ENCODE assay signal across 11 cellular contexts in the genomic region with DNA sequence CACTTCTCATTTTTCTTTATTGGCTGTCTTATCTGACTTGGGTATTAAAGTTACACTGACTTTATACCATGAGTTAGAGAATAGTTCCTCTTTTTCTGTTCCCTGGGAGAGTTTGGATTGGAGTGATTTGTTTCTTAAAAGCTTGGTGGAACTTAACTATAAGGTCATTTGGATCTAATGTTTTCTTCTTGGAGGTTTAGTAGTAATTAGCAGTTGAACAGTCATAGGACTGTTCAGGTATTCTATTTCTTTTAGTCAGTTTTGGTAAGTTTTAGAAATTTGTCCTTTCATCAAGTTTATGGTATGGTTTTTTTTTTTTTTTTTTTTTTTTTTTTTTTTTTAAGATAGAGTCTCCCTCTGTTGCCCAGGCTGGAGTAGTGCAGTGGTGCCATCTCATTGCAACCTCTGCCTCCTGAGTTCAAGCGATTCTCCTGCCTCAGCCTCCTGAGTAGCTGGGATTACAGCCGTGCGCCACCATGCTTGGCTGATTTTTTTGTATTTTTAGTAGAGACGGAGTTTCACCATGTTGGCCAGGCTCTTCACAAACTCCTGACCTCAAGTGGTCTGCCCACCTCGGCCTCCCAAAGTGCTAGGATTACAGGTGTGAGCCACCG. TPM values are rescaled to one million over a fixed set of nuclear protein-coding genes. Genes with fewer than 3 reads are reported as not detected.
DNase-seq lines count a peak whose midpoint lies in the region; ATAC-seq and TF ChIP-seq lines count a peak whose summit lies in the region.
"Had no signal": no experiment of that assay in that cellular context is flagged by ENCODE, and none has a peak within 500 bp of the region (broad histone marks: within the 10 kb centered on the region; RNA-seq: fewer than 3 reads in every experiment).

No MANE protein-coding gene starts in this region.

- no peaks in the 10 kb centered on the region for H3K27me3 Mint-ChIP-seq in activated T-cell treated with anti-CD3 and anti-CD28 coated beads, Interleukin-2, amount 50 U/mL, for 4 hours (ENCODE audit: low read depth)

- no peaks in the 10 kb centered on the region for H3K27me3 ChIP-seq in BJ (ENCODE audit: control insufficient read depth, insufficient read depth, low read length)
- H3K27me3 ChIP-seq in Panc1 (ENCODE audit: control insufficient read depth, insufficient read depth, low read length): no peaks in the 10 kb centered on the region
- H3K27me3 ChIP-seq in MG63: no peaks in the 10 kb centered on the region

- no peak overlapping the region for H3K4me3 Mint-ChIP-seq in activated T-cell treated with anti-CD3 and anti-CD28 coated beads, Interleukin-2, amount 50 U/mL, for 4 hours

- in situ Hi-C loops in Panc1 (cut with HindIII; ENCODE audit: low pct_unique_long_range_greater_than_20kb, low sequenced_read_pairs): no loop called here

- H3K36me3 ChIP-seq in BJ (ENCODE audit: control insufficient read depth, insufficient read depth, low read length): no peaks in the 10 kb centered on the region
- H3K36me3 ChIP-seq in Panc1 (ENCODE audit: control insufficient read depth, insufficient read depth, low read length): no peaks in the 10 kb centered on the region
- H3K36me3 ChIP-seq in MG63: no peaks in the 10 kb centered on the region

- no peak overlapping the region for H3K27ac ChIP-seq in Panc1 (ENCODE audit: low read length)
- H3K27ac ChIP-seq: parathyroid adenoma had no signal

- H3K9me3 ChIP-seq in Panc1 (ENCODE audit: control insufficient read depth, insufficient read depth, low read depth, low read length) (no peaks in the 10 kb centered on the region), MG63 (peaks cover 6% of the 10 kb centered on the region)

- peaks cover 6% of the 10 kb centered on the region for H3K36me3 Mint-ChIP-seq in activated T-cell treated with anti-CD3 and anti-CD28 coated beads, Interleukin-2, amount 50 U/mL, for 4 hours (ENCODE audit: insufficient read depth)

- H3K4me3 ChIP-seq in BJ (ENCODE audit: low read depth, low read length) (no peak overlapping the region), GM12875 (ENCODE audit: low read depth, low read length) (no peak overlapping the region), Panc1 (ENCODE audit: low read depth in 2 of 2, low read length in 2 of 2) (no peak overlapping the region), fibroblast of the aortic adventitia (ENCODE audit: low read depth, low read length) (no peak overlapping the region), MG63 (no peak overlapping the region)

- ATAC-seq in Panc1: no peak
- ATAC-seq in activated T-cell treated with anti-CD3 and anti-CD28 coated beads, Interleukin-2, amount 50 U/mL, for 4 hours: no peak

- peaks cover 55% of the 10 kb centered on the region for H3K4me1 Mint-ChIP-seq in activated T-cell treated with anti-CD3 and anti-CD28 coated beads, Interleukin-2, amount 50 U/mL, for 4 hours (ENCODE audit: low read depth)

- H3K4me1 ChIP-seq in Panc1 (ENCODE audit: control insufficient read depth, insufficient read depth, low read length): peaks cover 8% of the 10 kb centered on the region; the same call in 1 of the 2 replicates
- H3K4me1 ChIP-seq: parathyroid adenoma had no signal

- POLR2A ChIA-PET in BJ (lab: Charles Lee): no interaction called here
- POLR2A ChIA-PET in Panc1 (lab: Charles Lee): no interaction called here

- no TSS peak for BruUV-seq in Panc1 (replicated peaks; lab: Mats Ljungman, UMichigan)

- CTCF ChIA-PET in BJ (lab: Yijun Ruan, JAX) (no interaction called here), Panc1 (lab: Charles Lee) (interaction anchor here (0.7 kb wide), 1 partner anchor 322 kb away, joined by 4 read pairs; no protein-coding TSS in a partner anchor)

- intact Hi-C loops in Panc1 (cut with micrococcal nuclease; ENCODE audit: unreplicated experiment): loop anchor here (10.0 kb wide), 1 partner anchor 65 kb away; no protein-coding TSS in a partner anchor

- H3K9me3 Mint-ChIP-seq in activated T-cell treated with anti-CD3 and anti-CD28 coated beads, Interleukin-2, amount 50 U/mL, for 4 hours: no peaks in the 10 kb centered on the region

- DNase-seq in BJ (ENCODE audit: low read depth) (no peak), Panc1 (ENCODE audit: low read depth, low spot score) (no peak), fibroblast of the aortic adventitia (ENCODE audit: low read depth) (no peak), COLO829 (ENCODE audit: low spot score) (no peak), MG63 (no peak)
- DNase-seq in stimulated activated CD8-positive, alpha-beta memory T cell treated with anti-CD3 and anti-CD28 coated beads, Interleukin-4, amount 100 ng/mL, for 48 hours: no peak
- DNase-seq in activated T-cell treated with anti-CD3 and anti-CD28 coated beads, Interleukin-2, amount 50 U/mL, for 4 hours: no peak
- DNase-seq: NCI-H1417 treated with DMSO at 0.1 percent for 48 hours, SHP77 treated with DMSO at 0.1 percent for 48 hours had no signal

- TF ChIP-seq CTCF in BJ (IDR thresholded peaks at IDR 0.05; ENCODE audit: insufficient read depth, low read depth, low read length): peak; percentile 19; the same call in 1 of the 2 replicates
- TF ChIP-seq CTCF in GM12875 (IDR thresholded peaks at IDR 0.05; ENCODE audit: borderline replicate concordance, insufficient read depth, low read depth, low read length): peak; percentile 32; the same call in 1 of the 2 replicates
- TF ChIP-seq CTCF in Panc1 (IDR thresholded peaks at IDR 0.05): peak; percentile 65
- TF ChIP-seq CTCF in fibroblast of the aortic adventitia (IDR thresholded peaks at IDR 0.05; ENCODE audit: insufficient read depth, low read length): peak; percentile 10

RNA-seq across cellular contexts. Expression of a gene that starts 6.3 kb away (rescaled TPM):
- 108 and 125 TPM in 2 replicates for polyA plus RNA-seq in BJ (2011; rRNA removed)
- polyA minus RNA-seq in BJ (2011; rRNA and poly(A)+ RNA removed): 95.6 and 120 TPM in 2 replicates
- total RNA-seq in Panc1 (2021; ENCODE audit: unreplicated experiment) (83.0 TPM), fibroblast of the aortic adventitia (ENCODE audit: low replicate concordance) (372 and 615 TPM in 2 replicates)
- polyA plus RNA-seq in Panc1 (2012; ENCODE audit: insufficient read length): 40.7 TPM
- 10 to 100 TPM; 41.9 to 46.5 (median 44.6) TPM for total RNA-seq in activated T-cell treated with anti-CD3 and anti-CD28 coated beads, Interleukin-2, amount 50 U/mL, for 4 hours
- 61.0 and 130 TPM in 2 replicates for total RNA-seq in MG63 (2014; rRNA removed; shearing (Covaris generic); ENCODE audit: low replicate concordance)

RNA-seq across cellular contexts. Expression of a gene that starts 6.4 kb away (rescaled TPM):
- polyA plus RNA-seq in BJ (2011; rRNA removed): 13.8 and 34.3 TPM in 2 replicates
- polyA minus RNA-seq in BJ (2011; rRNA and poly(A)+ RNA removed): 3.9 and 4.9 TPM in 2 replicates
- total RNA-seq in Panc1 (2021; ENCODE audit: unreplicated experiment) (16.1 TPM), fibroblast of the aortic adventitia (ENCODE audit: low replicate concordance) (2.2 and 19.6 TPM in 2 replicates)
- 7.9 TPM for polyA plus RNA-seq in Panc1 (2012; ENCODE audit: insufficient read length)
- 10 to 100 TPM; 14.7 to 17.8 (median 15.9) TPM for total RNA-seq in activated T-cell treated with anti-CD3 and anti-CD28 coated beads, Interleukin-2, amount 50 U/mL, for 4 hours
- total RNA-seq in MG63 (2014; rRNA removed; shearing (Covaris generic); ENCODE audit: low replicate concordance): 35.8 and 47.6 TPM in 2 replicates

Comparison
In these comparisons a context has a peak if more than half of its experiments do, and no peak if none do; other contexts are left out.
1. CTCF ChIP-seq: peak in every context shown above with its lines; median percentile 65 in Panc1; 32 in GM12875; 19 in BJ; 10 in fibroblast of the aortic adventitia.